1 cellular context compared by ENCODE assay signal in the genomic region with DNA sequence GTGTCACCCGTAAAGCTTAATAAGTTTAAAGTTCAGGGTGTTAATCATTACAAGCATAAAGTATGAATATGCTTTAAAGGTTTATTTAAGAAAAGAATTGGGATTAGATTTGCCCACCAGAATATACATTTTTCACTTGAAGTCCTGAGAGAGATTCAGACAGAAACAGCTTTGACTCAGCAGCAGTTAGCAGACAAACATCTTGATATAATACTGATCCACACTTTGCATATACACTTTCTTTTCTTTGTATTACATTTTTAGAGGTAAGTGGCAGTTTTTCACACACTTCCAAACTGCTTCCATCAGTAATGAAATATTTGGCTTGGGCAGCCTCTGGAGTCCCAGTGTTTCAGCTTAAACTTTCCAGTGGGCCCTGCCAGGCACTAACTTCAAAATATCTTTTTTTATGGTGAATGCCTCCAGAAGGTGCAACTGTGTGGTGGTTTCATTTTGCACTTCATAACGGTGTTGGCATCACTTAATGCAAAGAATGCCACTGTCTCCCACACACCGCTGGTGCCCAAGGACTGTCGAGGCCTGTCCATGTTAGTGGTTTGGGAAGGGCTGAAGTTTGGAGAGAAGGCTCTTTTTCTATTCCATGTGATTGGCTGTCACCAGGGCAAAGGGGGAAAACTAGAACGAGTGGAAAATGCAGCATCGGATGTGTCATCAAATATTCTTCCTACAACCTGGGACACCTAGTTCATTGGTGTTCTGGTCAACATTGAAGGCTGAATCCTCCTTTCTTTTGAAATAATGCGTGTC.
TF ChIP-seq lines count a peak whose summit lies in the region.

No MANE protein-coding gene starts in this region.

TF ChIP-seq in SK-N-SH, 30 proteins besides CTCF, POLR2A, EP300 and RAD21 (continued from another document):
- TF ChIP-seq, protein P1, sequence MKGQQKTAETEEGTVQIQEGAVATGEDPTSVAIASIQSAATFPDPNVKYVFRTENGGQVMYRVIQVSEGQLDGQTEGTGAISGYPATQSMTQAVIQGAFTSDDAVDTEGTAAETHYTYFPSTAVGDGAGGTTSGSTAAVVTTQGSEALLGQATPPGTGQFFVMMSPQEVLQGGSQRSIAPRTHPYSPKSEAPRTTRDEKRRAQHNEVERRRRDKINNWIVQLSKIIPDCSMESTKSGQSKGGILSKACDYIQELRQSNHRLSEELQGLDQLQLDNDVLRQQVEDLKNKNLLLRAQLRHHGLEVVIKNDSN (IDR thresholded peaks at IDR 0.05; ENCODE audit: borderline replicate concordance, low read depth), result no peak
- TF ChIP-seq TCF12 (IDR thresholded peaks at IDR 0.05) (no peak), RXRA (IDR thresholded peaks at IDR 0.05; ENCODE audit: borderline replicate concordance, low read depth) (no peak), EZH2phosphoT487 (IDR thresholded peaks at IDR 0.05; ENCODE audit: borderline replicate concordance, low read depth) (no peak), RFX5 (IDR thresholded peaks at IDR 0.05; ENCODE audit: low read length) (no peak), JUND (IDR thresholded peaks at IDR 0.05) (no peak), TAF1 (IDR thresholded peaks at IDR 0.05; ENCODE audit: borderline replicate concordance, low read depth, low read length) (no peak), MEF2A (IDR thresholded peaks at IDR 0.05; ENCODE audit: borderline replicate concordance, low read depth) (no peak), FOXM1 (IDR thresholded peaks at IDR 0.05; ENCODE audit: low read depth) (no peak), YY1 (IDR thresholded peaks at IDR 0.05; ENCODE audit: low read depth) (no peak)
- TF ChIP-seq, protein P2, sequence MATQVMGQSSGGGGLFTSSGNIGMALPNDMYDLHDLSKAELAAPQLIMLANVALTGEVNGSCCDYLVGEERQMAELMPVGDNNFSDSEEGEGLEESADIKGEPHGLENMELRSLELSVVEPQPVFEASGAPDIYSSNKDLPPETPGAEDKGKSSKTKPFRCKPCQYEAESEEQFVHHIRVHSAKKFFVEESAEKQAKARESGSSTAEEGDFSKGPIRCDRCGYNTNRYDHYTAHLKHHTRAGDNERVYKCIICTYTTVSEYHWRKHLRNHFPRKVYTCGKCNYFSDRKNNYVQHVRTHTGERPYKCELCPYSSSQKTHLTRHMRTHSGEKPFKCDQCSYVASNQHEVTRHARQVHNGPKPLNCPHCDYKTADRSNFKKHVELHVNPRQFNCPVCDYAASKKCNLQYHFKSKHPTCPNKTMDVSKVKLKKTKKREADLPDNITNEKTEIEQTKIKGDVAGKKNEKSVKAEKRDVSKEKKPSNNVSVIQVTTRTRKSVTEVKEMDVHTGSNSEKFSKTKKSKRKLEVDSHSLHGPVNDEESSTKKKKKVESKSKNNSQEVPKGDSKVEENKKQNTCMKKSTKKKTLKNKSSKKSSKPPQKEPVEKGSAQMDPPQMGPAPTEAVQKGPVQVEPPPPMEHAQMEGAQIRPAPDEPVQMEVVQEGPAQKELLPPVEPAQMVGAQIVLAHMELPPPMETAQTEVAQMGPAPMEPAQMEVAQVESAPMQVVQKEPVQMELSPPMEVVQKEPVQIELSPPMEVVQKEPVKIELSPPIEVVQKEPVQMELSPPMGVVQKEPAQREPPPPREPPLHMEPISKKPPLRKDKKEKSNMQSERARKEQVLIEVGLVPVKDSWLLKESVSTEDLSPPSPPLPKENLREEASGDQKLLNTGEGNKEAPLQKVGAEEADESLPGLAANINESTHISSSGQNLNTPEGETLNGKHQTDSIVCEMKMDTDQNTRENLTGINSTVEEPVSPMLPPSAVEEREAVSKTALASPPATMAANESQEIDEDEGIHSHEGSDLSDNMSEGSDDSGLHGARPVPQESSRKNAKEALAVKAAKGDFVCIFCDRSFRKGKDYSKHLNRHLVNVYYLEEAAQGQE (IDR thresholded peaks at IDR 0.05; ENCODE audit: low read depth, low read length), result no peak
- TF ChIP-seq, protein P3, sequence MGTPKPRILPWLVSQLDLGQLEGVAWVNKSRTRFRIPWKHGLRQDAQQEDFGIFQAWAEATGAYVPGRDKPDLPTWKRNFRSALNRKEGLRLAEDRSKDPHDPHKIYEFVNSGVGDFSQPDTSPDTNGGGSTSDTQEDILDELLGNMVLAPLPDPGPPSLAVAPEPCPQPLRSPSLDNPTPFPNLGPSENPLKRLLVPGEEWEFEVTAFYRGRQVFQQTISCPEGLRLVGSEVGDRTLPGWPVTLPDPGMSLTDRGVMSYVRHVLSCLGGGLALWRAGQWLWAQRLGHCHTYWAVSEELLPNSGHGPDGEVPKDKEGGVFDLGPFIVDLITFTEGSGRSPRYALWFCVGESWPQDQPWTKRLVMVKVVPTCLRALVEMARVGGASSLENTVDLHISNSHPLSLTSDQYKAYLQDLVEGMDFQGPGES (IDR thresholded peaks at IDR 0.05; ENCODE audit: low read depth, low read length), result no peak
- TF ChIP-seq, protein P4, sequence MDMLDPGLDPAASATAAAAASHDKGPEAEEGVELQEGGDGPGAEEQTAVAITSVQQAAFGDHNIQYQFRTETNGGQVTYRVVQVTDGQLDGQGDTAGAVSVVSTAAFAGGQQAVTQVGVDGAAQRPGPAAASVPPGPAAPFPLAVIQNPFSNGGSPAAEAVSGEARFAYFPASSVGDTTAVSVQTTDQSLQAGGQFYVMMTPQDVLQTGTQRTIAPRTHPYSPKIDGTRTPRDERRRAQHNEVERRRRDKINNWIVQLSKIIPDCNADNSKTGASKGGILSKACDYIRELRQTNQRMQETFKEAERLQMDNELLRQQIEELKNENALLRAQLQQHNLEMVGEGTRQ (IDR thresholded peaks at IDR 0.05; ENCODE audit: borderline replicate concordance, low read depth, low read length), result no peak
